Comparison of ENCODE assay signal across 16 cellular contexts in the genomic region with DNA sequence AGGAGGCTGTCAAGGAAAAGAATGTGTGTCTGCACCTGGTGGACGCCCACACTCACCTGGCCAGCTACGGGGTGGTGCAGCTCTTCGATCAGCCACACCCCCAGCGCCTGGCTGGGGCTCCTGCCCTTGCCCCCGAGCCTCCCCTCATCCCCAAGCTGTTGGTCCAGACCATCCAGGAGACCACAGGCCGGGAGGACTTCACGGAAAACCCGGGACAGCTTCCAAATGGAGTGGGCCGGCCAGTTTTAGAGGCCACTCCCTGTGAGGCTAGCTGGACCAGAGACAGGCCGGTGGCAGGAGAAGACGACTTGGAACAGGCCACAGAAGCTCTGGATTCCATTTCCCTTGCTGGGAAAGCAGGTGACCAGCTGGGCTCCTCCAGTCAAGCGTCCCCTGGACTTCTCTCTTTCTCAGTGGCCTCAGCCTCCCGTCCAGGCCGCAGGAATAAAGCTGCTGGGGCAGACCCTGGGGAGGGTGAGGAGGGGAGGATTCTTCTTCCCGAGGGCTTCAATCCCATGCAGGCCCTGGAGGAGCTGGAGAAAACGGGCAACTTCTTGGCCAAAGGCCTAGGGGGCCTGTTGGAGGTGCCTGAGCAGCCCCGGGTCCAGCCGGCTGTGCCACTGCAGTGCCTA. TPM values are rescaled to one million over a fixed set of nuclear protein-coding genes. Genes with fewer than 3 reads are reported as not detected.
"Had no signal": no experiment of that assay in that cellular context is flagged by ENCODE, and none has a peak within 500 bp of the region (broad histone marks: within the 10 kb centered on the region; RNA-seq: fewer than 3 reads in every experiment).

No MANE protein-coding gene starts in this region.

- H3K4me2 ChIP-seq: hepatocyte had no signal

- H3K4me3 ChIP-seq: adrenal gland, hepatocyte, lung, sigmoid colon, thoracic aorta had no signal

- H3K9me3 Mint-ChIP-seq: activated CD4-positive, alpha-beta memory T cell treated with anti-CD3 and anti-CD28 coated beads, Interleukin-2, amount 10 ng/mL, durations not matched to agents 7 days and 5 days; naive thymus-derived CD8-positive, alpha-beta T cell; stimulated activated naive CD8-positive, alpha-beta T cell treated with anti-CD3 and anti-CD28 coated beads, Interleukin-15, amount 100 ng/mL, for 72 hours had no signal

- ATAC-seq: naive thymus-derived CD8-positive, alpha-beta T cell; stimulated activated naive CD8-positive, alpha-beta T cell treated with anti-CD3 and anti-CD28 coated beads, Interleukin-15, amount 100 ng/mL, for 72 hours had no signal

- H3K4me3 Mint-ChIP-seq: activated CD4-positive, alpha-beta memory T cell treated with anti-CD3 and anti-CD28 coated beads, Interleukin-2, amount 10 ng/mL, durations not matched to agents 7 days and 5 days; stimulated activated naive CD8-positive, alpha-beta T cell treated with anti-CD3 and anti-CD28 coated beads, Interleukin-15, amount 100 ng/mL, for 72 hours had no signal

- H2AFZ ChIP-seq: hepatocyte had no signal

- H3K9me3 ChIP-seq: adrenal gland, sigmoid colon, thoracic aorta had no signal

- DNase-seq: activated CD4-positive, alpha-beta memory T cell treated with anti-CD3 and anti-CD28 coated beads, Interleukin-2, amount 10 ng/mL, durations not matched to agents 7 days and 5 days; activated CD4-positive, CD25-positive, alpha-beta regulatory T cell; activated naive CD4-positive, alpha-beta T cell; adrenal gland; central memory CD4-positive, alpha-beta T cell; cortex of kidney; occipital lobe; stimulated activated CD4-positive, alpha-beta T cell treated with anti-CD3 and anti-CD28 coated beads, Interleukin-2, amount 100 ng/mL, for 48 hours; stimulated activated CD8-positive, alpha-beta memory T cell treated with anti-CD3 and anti-CD28 coated beads, Interleukin-4, amount 100 ng/mL, for 48 hours; stimulated activated naive CD8-positive, alpha-beta T cell treated with anti-CD3 and anti-CD28 coated beads, Interleukin-15, amount 100 ng/mL, for 72 hours had no signal

- H3K27ac Mint-ChIP-seq: activated CD4-positive, alpha-beta memory T cell treated with anti-CD3 and anti-CD28 coated beads, Interleukin-2, amount 10 ng/mL, durations not matched to agents 7 days and 5 days; stimulated activated naive CD8-positive, alpha-beta T cell treated with anti-CD3 and anti-CD28 coated beads, Interleukin-15, amount 100 ng/mL, for 72 hours had no signal

- H3K27me3 ChIP-seq: adrenal gland, hepatocyte, sigmoid colon had no signal

- H3K27ac ChIP-seq: adrenal gland, hepatocyte, sigmoid colon, thoracic aorta had no signal

- H3K27me3 Mint-ChIP-seq: activated CD4-positive, alpha-beta memory T cell treated with anti-CD3 and anti-CD28 coated beads, Interleukin-2, amount 10 ng/mL, durations not matched to agents 7 days and 5 days; naive thymus-derived CD8-positive, alpha-beta T cell; stimulated activated naive CD8-positive, alpha-beta T cell treated with anti-CD3 and anti-CD28 coated beads, Interleukin-15, amount 100 ng/mL, for 72 hours had no signal

RNA-seq across cellular contexts. Expression of gene SERPINF2, which starts 15.9 kb away (rescaled TPM):
- total RNA-seq: pulmonary artery endothelial cell had no signal

RNA-seq across cellular contexts. Expression of gene TLCD2, which starts 16.6 kb away (rescaled TPM):
- total RNA-seq: naive thymus-derived CD8-positive, alpha-beta T cell had no signal
- polyA plus RNA-seq: naive thymus-derived CD8-positive, alpha-beta T cell had no signal

RNA-seq across cellular contexts. Expression of gene SERPINF1, which starts 35.1 kb away (rescaled TPM):
- total RNA-seq: activated CD4-positive, alpha-beta memory T cell treated with anti-CD3 and anti-CD28 coated beads, Interleukin-2, amount 10 ng/mL, durations not matched to agents 7 days and 5 days had no signal
